8 cellular contexts compared by ENCODE assay signal in the genomic region with DNA sequence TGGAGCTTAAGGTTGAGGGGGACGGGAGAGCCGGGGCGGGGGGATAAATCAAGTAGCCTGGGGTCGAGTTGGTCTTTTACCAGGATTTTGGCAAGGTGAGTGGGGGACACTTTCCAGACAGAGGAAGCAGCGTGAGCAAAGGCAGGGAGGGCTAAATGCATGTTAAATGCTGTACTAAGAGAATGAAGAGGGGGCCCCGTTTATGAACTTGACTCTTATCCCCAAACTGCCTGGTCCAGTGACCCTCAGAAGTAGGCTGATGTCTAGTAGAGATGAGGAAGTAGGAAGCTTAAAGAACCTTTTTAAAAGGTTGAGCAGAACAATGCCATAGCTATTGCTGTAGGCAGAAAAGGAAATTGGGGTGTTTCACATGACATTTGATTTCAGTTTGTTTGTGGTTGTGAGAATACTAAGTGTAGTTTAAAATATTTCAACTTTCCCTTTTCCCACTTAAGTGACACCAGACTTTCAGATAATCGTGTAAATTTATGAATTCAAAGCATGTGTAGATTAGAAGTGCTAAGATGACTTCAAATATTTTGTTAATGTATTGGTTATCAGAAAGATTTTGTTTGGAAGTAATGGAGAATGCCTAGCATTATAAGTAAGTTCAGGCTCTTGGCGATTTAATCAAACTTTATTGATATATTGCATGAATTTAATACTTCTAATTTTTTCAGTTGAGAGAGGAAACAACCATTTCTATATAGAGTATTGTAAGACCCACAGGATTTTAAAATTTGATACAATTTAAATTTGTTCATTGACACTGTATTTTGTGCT. TPM values are rescaled to one million over a fixed set of nuclear protein-coding genes. Genes with fewer than 3 reads are reported as not detected.
DNase-seq lines count a peak whose midpoint lies in the region; ATAC-seq, FAIRE-seq and TF ChIP-seq lines count a peak whose summit lies in the region.

No MANE protein-coding gene starts in this region.

- SMC1A ChIA-PET in GM12878 (lab: Charles Lee; ENCODE audit: uncharacterized antibody, unreplicated experiment): interaction anchor here (0.6 to 11.3 kb wide), 21 partner anchors 8 to 295 kb away, joined by 3 to 112 read pairs (median 7); no protein-coding TSS in a partner anchor

- H3K4me1 ChIP-seq in NT2/D1 (ENCODE audit: insufficient read depth, insufficient read length) (no peaks in the 10 kb centered on the region), GM12878 (ENCODE audit: control insufficient read depth, insufficient read depth, low read length) (peaks cover 15% of the 10 kb centered on the region), liver (ENCODE audit: control insufficient read depth in 4 of 4, insufficient read depth in 4 of 4, low read length in 3 of 4) (peaks cover 0 to 30% (median 16%) of the 10 kb centered on the region in 4 donors), suprapubic skin (peaks cover 50% of the 10 kb centered on the region)

- peak; percentile 84 for FAIRE-seq in GM12878 (lab: Jason Lieb, UNC)

- no TSS peak for BruUV-seq in GM12878 (replicated peaks; lab: Mats Ljungman, UMichigan)

- no peak for TF ChIP-seq RAD21 in GM12878 (IDR thresholded peaks at IDR 0.05; ENCODE audit: insufficient read depth, low read depth, low read length)
- no peak for TF ChIP-seq RAD21 in liver (IDR thresholded peaks at IDR 0.05)

- TF ChIP-seq POLR2A in GM12878 (IDR thresholded peaks at IDR 0.05; ENCODE audit: low read depth, low read length) (peak; percentile 54), suprapubic skin (IDR thresholded peaks at IDR 0.05) (peak in 1 of 2 donors; percentile 8)

- under 1% methylated on average over 8 of the region's 8 CpGs for WGBS in GM12878 (ENCODE audit: insufficient coverage, insufficient replicate concordance, low lambda C conversion rate, missing lambda C conversion rate)
- WGBS in liver: 8% methylated on average over 8 of the region's 8 CpGs
- WGBS in suprapubic skin: 9% methylated on average over 8 of the region's 8 CpGs

- CTCF ChIA-PET in GM12878 (lab: Yijun Ruan, JAX): interaction anchor here (0.6 to 2.9 kb wide), 11 partner anchors 8 to 1032 kb away, joined by 3 to 23 read pairs (median 5); no protein-coding TSS in a partner anchor

- in situ Hi-C loops in GM12878 (cut with MboI): no loop called here

- H3K9ac ChIP-seq in NT2/D1 (ENCODE audit: insufficient read length, low read depth) (peak overlapping the region; percentile 67), GM12878 (ENCODE audit: control insufficient read depth, insufficient read depth, low read length) (peak overlapping the region; percentile 90), liver (ENCODE audit: low read depth in 1 of 2, low read length in 2 of 2) (peak overlapping the region; percentile 35 to 94)

- H3K9me3 ChIP-seq in NT2/D1 (ENCODE audit: insufficient read depth, low read length): no peaks in the 10 kb centered on the region
- H3K9me3 ChIP-seq in GM12878 (replicated peaks; ENCODE audit: control insufficient read depth, insufficient read depth, low read length): no peaks in the 10 kb centered on the region
- no peaks in the 10 kb centered on the region for H3K9me3 ChIP-seq in liver (ENCODE audit: control insufficient read depth in 4 of 4, low read length in 3 of 4)
- H3K9me3 ChIP-seq in suprapubic skin: no peaks in the 10 kb centered on the region

- intact Hi-C loops in GM12878 (cut with micrococcal nuclease; ENCODE audit: unreplicated experiment): loop anchor here (1.0 to 10.0 kb wide), 5 partner anchors 44 to 294 kb away; no protein-coding TSS in a partner anchor

- TF ChIP-seq EP300 in GM12878 (IDR thresholded peaks at IDR 0.05; ENCODE audit: borderline replicate concordance in 1 of 2, control insufficient read depth in 1 of 2, low read depth in 2 of 2, low read length in 2 of 2) (0 out of 4 replicates have a peak, but pooled peaks of 1 of the 2 experiments have one; percentile 38), suprapubic skin (IDR thresholded peaks at IDR 0.05) (no peak)

- H4K20me1 ChIP-seq in GM12878 (ENCODE audit: control insufficient read depth, insufficient read depth): no peaks in the 10 kb centered on the region

- peak; percentile 43 for DNase-seq in DMS 273 (lab: John Stamatoyannopoulos, UW; ENCODE audit: unreplicated experiment)
- no peak for DNase-seq in DMS 273 treated with DMSO at 0.1 percent for 48 hours (lab: John Stamatoyannopoulos, UW)
- DNase-seq in NT2/D1 (ENCODE audit: low read depth, low spot score): no peak
- peak; percentile 61 for DNase-seq in GM12878 (ENCODE audit: low read depth, low spot score)
- no peak for DNase-seq in suprapubic skin (ENCODE audit: low spot score in 2 of 2)
- DNase-seq in COLO829 (ENCODE audit: low spot score): no peak

- no peaks in the 10 kb centered on the region for H3K27me3 ChIP-seq in NT2/D1 (ENCODE audit: insufficient read depth, insufficient read length)
- no peaks in the 10 kb centered on the region for H3K27me3 ChIP-seq in GM12878 (replicated peaks in 1 of 2; ENCODE audit: control insufficient read depth in 2 of 2, insufficient read depth in 2 of 2, low read length in 1 of 2)
- H3K27me3 ChIP-seq in liver (ENCODE audit: control insufficient read depth in 4 of 4, insufficient read depth in 4 of 4, low read length in 3 of 4): no peaks in the 10 kb centered on the region
- no peaks in the 10 kb centered on the region for H3K27me3 ChIP-seq in suprapubic skin

- H3K79me2 ChIP-seq in GM12878 (ENCODE audit: control insufficient read depth, insufficient read depth, low read length): peaks cover 66% of the 10 kb centered on the region

- no peak overlapping the region for H2AFZ ChIP-seq in GM12878 (ENCODE audit: control insufficient read depth, low read depth, low read length)

- H3K4me2 ChIP-seq in GM12878 (ENCODE audit: control insufficient read depth, insufficient read depth): peak overlapping the region; percentile 69

- H3K4me3 ChIP-seq in NT2/D1 (ENCODE audit: insufficient read length, low read depth): peak overlapping the region; percentile 33
- peak overlapping the region; percentile 78 for H3K4me3 ChIP-seq in GM12878
- peak overlapping the region; percentile 41 to 69 (median 64) for H3K4me3 ChIP-seq in liver (ENCODE audit: low read depth in 1 of 3, low read length in 3 of 3)
- peak overlapping the region; percentile 88 for H3K4me3 ChIP-seq in suprapubic skin

- RAD21 ChIA-PET in GM12878 (lab: Charles Lee; ENCODE audit: unreplicated experiment): interaction anchor here (0.9 to 7.3 kb wide), 20 partner anchors 10 to 295 kb away, joined by 3 to 78 read pairs (median 8); no protein-coding TSS in a partner anchor

- peak; percentile 27 for ATAC-seq in GM21825 (IDR thresholded peaks at IDR 0.05; ENCODE audit: unreplicated experiment)
- ATAC-seq in GM12878: peak; percentile 57

- no peaks in the 10 kb centered on the region for H3K36me3 ChIP-seq in NT2/D1 (ENCODE audit: insufficient read depth, insufficient read length, low read length)
- no peaks in the 10 kb centered on the region for H3K36me3 ChIP-seq in GM12878 (ENCODE audit: control insufficient read depth in 2 of 2, insufficient read depth in 2 of 2, low read length in 1 of 2)
- no peaks in the 10 kb centered on the region for H3K36me3 ChIP-seq in liver (ENCODE audit: control insufficient read depth in 4 of 4, insufficient read depth in 3 of 4, low read depth in 1 of 4, low read length in 3 of 4)
- H3K36me3 ChIP-seq in suprapubic skin: no peaks in the 10 kb centered on the region

- POLR2A ChIA-PET in GM12878 (lab: Charles Lee): interaction anchor here (0.6 to 3.1 kb wide), 15 partner anchors 8 to 656 kb away, joined by 3 to 38 read pairs (median 4); no protein-coding TSS in a partner anchor

- H3K27ac ChIP-seq in GM12878 (ENCODE audit: control insufficient read depth, insufficient read depth) (peak overlapping the region; percentile 93), liver (ENCODE audit: low read depth in 1 of 2, low read length in 2 of 2) (peak overlapping the region; percentile 96 to 100), suprapubic skin (peak overlapping the region; percentile 97)

- TF ChIP-seq CTCF in GM12878 (IDR thresholded peaks at IDR 0.05 in 2 of 3, conservative IDR thresholded peaks at IDR 0.05 in 1 of 3; ENCODE audit: control insufficient read depth in 2 of 3, extremely low read depth in 1 of 3, insufficient read depth in 1 of 3, low read depth in 3 of 3, low read length in 3 of 3) (no peak), liver (IDR thresholded peaks at IDR 0.05; ENCODE audit: low read depth, low read length, missing input control) (no peak), suprapubic skin (IDR thresholded peaks at IDR 0.05) (no peak)

TF ChIP-seq in GM12878, 131 proteins besides CTCF, POLR2A, EP300 and RAD21 (continues in another document):
- TF ChIP-seq FOXK2 (IDR thresholded peaks at IDR 0.05) (no peak), TARDBP (IDR thresholded peaks at IDR 0.05; ENCODE audit: borderline replicate concordance) (no peak), RB1 (IDR thresholded peaks at IDR 0.05; ENCODE audit: borderline replicate concordance) (no peak), SREBF2 (IDR thresholded peaks at IDR 0.05; ENCODE audit: low read length) (no peak), HDAC2 (IDR thresholded peaks at IDR 0.05) (no peak)

TF ChIP-seq in liver, 16 proteins besides CTCF, POLR2A, EP300 and RAD21 (continues in another document):
- TF ChIP-seq YY1 (IDR thresholded peaks at IDR 0.05): peak; percentile 30
- no peak for TF ChIP-seq SP1 (IDR thresholded peaks at IDR 0.05)
- TF ChIP-seq TAF1 (conservative IDR thresholded peaks at IDR 0.05): peak; percentile 25
- TF ChIP-seq ATF3 (IDR thresholded peaks at IDR 0.05): no peak

RNA-seq across cellular contexts. Expression of gene REL, which starts 1.8 kb away (rescaled TPM):
- total RNA-seq in GM12878 (2013; cell fraction: nucleolus; rRNA removed): 245 and 256 TPM in 2 replicates
- total RNA-seq in GM12878 (2014; rRNA removed) (35.5 and 41.1 TPM in 2 replicates), GM12878 (2014; rRNA removed; fragmentation: Illumina TruSeq; extraction: Trizol) (48.9 and 53.0 TPM in 2 replicates), GM12878 (2021) (49.3 and 52.4 TPM in 2 replicates), liver (1 to 10 TPM; 6.4 to 7.0 TPM), suprapubic skin (10 to 100 TPM; 43.8 to 70.9 (median 51.9) TPM)
- 13.0 TPM for polyA plus RNA-seq in GM12878 (2011; ENCODE audit: low read depth)
- polyA plus RNA-seq in GM12878 (2011; rRNA removed) (27.8 and 35.1 TPM in 2 replicates), GM12878 (2014; fragmentation: Illumina TruSeq; extraction: Trizol) (47.5 and 56.1 TPM in 2 replicates), GM12878 (2014; fragmentation: Nextera tagmentation; extraction: Ambion mirVana) (10 to 100 TPM in 1 of 2 experiments, 1 to 10 TPM in 1; 6.3 to 17.7 TPM), GM12878 (2014; rRNA removed) (20.2 and 25.4 TPM in 2 replicates), GM12878 (2016; fragmentation: Nextera tagmentation; extraction: Ambion mirVana) (10 to 100 TPM; 21.9 to 25.4 TPM), liver (1 to 10 TPM; 1.1 to 2.4 TPM)
- 14.0 and 18.0 TPM in 2 replicates for polyA plus RNA-seq in GM12878 (2011; cell fraction: cytosol; rRNA removed)
- polyA plus RNA-seq in GM12878 (2011; cell fraction: nucleus; rRNA removed): 18.9 and 23.2 TPM in 2 replicates
- polyA plus RNA-seq in GM12878 (2012): 11.0 and 15.9 TPM in 2 replicates
- 53.4 and 82.2 TPM in 2 replicates for polyA minus RNA-seq in GM12878 (2011; rRNA and poly(A)+ RNA removed)
- polyA minus RNA-seq in GM12878 (2011; cell fraction: cytosol; rRNA and poly(A)+ RNA removed): 21.5 and 23.4 TPM in 2 replicates
- polyA minus RNA-seq in GM12878 (2011; cell fraction: nucleus; rRNA and poly(A)+ RNA removed): 21.8 and 37.1 TPM in 2 replicates

Comparison
In these comparisons a context has a peak if more than half of its experiments do, and no peak if none do; other contexts are left out.
1. DNase-seq: peak in DMS 273 (single experiment) and GM12878 (single experiment); none in DMS 273 treated with DMSO at 0.1 percent for 48 hours (single experiment), NT2/D1 (single experiment), suprapubic skin (0 of 2) and COLO829 (single experiment).
2. H3K4me3 ChIP-seq: peak in every context shown above with its lines; median percentile 88 in suprapubic skin; 78 in GM12878; 64 in liver; 33 in NT2/D1.
3. RNA of gene REL, which starts 1.8 kb away (total RNA-seq): 43.8 to 70.9 TPM in suprapubic skin and 35.5 to 256 TPM in GM12878; 6.4 to 7.0 TPM in liver; every median in the first group is over 4 times any median in the second.
4. Peak in every context shown above with its lines, with median percentiles within 50 percentile points of each other: H3K9ac ChIP-seq and H3K27ac ChIP-seq.